ENCODE assay signal across 20 cellular contexts in the genomic region with DNA sequence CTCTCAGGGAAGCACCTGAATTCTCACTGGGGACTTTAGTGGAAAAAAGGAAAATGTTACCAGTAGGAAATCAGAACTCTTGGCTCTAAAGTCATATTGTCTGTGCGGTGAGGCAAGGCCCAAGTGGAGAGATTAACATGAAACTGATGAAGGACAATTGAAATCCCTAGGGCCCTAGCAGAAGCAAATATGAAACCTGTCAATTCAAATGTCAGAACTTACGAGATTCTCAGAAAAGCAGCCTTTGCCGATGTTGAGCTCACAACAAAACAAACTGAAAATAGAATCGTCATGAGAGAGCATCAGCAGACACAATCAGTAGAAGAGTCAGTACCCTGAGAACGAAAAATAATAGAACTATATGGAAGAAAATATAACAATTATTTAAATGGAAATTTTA.
"Had no signal": no experiment of that assay in that cellular context is flagged by ENCODE, and none has a peak within 500 bp of the region (broad histone marks: within the 10 kb centered on the region; RNA-seq: fewer than 3 reads in every experiment).

No MANE protein-coding gene starts in this region.

- DNase-seq: activated CD4-positive, alpha-beta T cell treated with anti-CD3 and anti-CD28 coated beads for 36 hours; activated CD4-positive, alpha-beta T cell treated with anti-CD3 and anti-CD28 coated beads, Interleukin-2, amount 50 U/mL, for 48 hours; activated gamma-delta T cell; cerebellar nuclear complex; cortex of kidney; erythroblast; gastrocnemius medialis; head of caudate nucleus; kidney glomerular epithelial cell; left ventricle myocardium inferior; occipital lobe; posterior cingulate gyrus; stimulated activated CD8-positive, alpha-beta memory T cell treated with anti-CD3 and anti-CD28 coated beads, Interleukin-4, amount 100 ng/mL, for 48 hours; stimulated activated naive CD4-positive, alpha-beta T cell treated with Interleukin-2 at 50 U/mL for 16 hours; substantia nigra; tibial artery had no signal

- ATAC-seq: activated CD4-positive, alpha-beta T cell treated with anti-CD3 and anti-CD28 coated beads for 36 hours; gastrocnemius medialis; WTC11 had no signal

- H3K4me3 ChIP-seq: breast epithelium, gastrocnemius medialis, left ventricle myocardium inferior, tibial artery had no signal

- FAIRE-seq: astrocyte, endometrium had no signal
